In genomic region chrX:154546354-154547244, GRCh38 we compare ENCODE assay signal across 1 cellular context.
A peak's percentile ranks its signal among the peaks of the same experiment; 100 is the strongest.
TF ChIP-seq lines count a peak whose summit lies in the region.

Gene G6PD (minus strand): TSS chrX:154546846. CDS start chrX:154546155, 691 bp downstream.

TF ChIP-seq in K562, 482 proteins besides CTCF, POLR2A, EP300 and RAD21 (continued from another document and continues in another):
- TF ChIP-seq ZNF318 (IDR thresholded peaks at IDR 0.05; ENCODE audit: borderline replicate concordance in 1 of 2, low read depth in 1 of 2) (no peak), ZKSCAN3 (CRISPR knock-in tag; IDR thresholded peaks at IDR 0.05) (no peak), SIN3B (IDR thresholded peaks at IDR 0.05; ENCODE audit: low read depth) (no peak), HINFP (tag; conservative IDR thresholded peaks at IDR 0.05; ENCODE audit: low read depth) (no peak), DMBX1 (CRISPR knock-in tag; IDR thresholded peaks at IDR 0.05; ENCODE audit: borderline replicate concordance) (no peak), ZNF668 (CRISPR knock-in tag; IDR thresholded peaks at IDR 0.05) (no peak), CAMTA2 (CRISPR knock-in tag; conservative IDR thresholded peaks at IDR 0.05) (no peak), E2F6 (IDR thresholded peaks at IDR 0.05; ENCODE audit: borderline replicate concordance in 1 of 2, extremely low read depth in 1 of 2, insufficient read depth in 1 of 2, insufficient read length in 1 of 2, low read depth in 1 of 2, low read length in 1 of 2, poor library complexity in 1 of 2, severe bottlenecking in 1 of 2) (peak; percentile 11 to 83), ZC3H4 (CRISPR knock-in tag; IDR thresholded peaks at IDR 0.05; ENCODE audit: borderline replicate concordance) (no peak), ZNF445 (CRISPR knock-in tag; IDR thresholded peaks at IDR 0.05; ENCODE audit: low read depth) (no peak), NR4A1 (CRISPR knock-in tag; IDR thresholded peaks at IDR 0.05) (no peak), NR4A1 (tag; IDR thresholded peaks at IDR 0.05) (no peak), ATF7 (IDR thresholded peaks at IDR 0.05) (no peak), STAG1 (CRISPR knock-in tag; IDR thresholded peaks at IDR 0.05; ENCODE audit: borderline replicate concordance) (no peak), THAP7 (CRISPR knock-in tag; IDR thresholded peaks at IDR 0.05) (no peak), HLTF (IDR thresholded peaks at IDR 0.05) (no peak), DDX20 (tag; IDR thresholded peaks at IDR 0.05; ENCODE audit: low read depth) (no peak), RBM22 (IDR thresholded peaks at IDR 0.05; ENCODE audit: low read depth, low read length, poor library complexity, severe bottlenecking) (no peak), YY1 (IDR thresholded peaks at IDR 0.05; ENCODE audit: borderline replicate concordance in 1 of 3, control insufficient read depth in 1 of 3, extremely low read depth in 1 of 3, insufficient read depth in 3 of 3, insufficient read length in 1 of 3, insufficient replicate concordance in 2 of 3, low read depth in 1 of 3, low read length in 2 of 3) (peak in 1 of 3 experiments; percentile 8), ETV1 (tag; conservative IDR thresholded peaks at IDR 0.05; ENCODE audit: low read depth) (no peak), CREBBP (IDR thresholded peaks at IDR 0.05; ENCODE audit: low read depth, low read length) (no peak), CUX1 (CRISPR knock-in tag; IDR thresholded peaks at IDR 0.05) (no peak), ZNF696 (CRISPR knock-in tag; conservative IDR thresholded peaks at IDR 0.05) (no peak), SREBF2 (CRISPR knock-in tag; IDR thresholded peaks at IDR 0.05) (no peak), SETDB1 (IDR thresholded peaks at IDR 0.05; ENCODE audit: low read length) (no peak), CBX5 (IDR thresholded peaks at IDR 0.05; ENCODE audit: borderline replicate concordance, low read depth) (no peak), CEBPB (tag; IDR thresholded peaks at IDR 0.05) (no peak), NFRKB (IDR thresholded peaks at IDR 0.05; ENCODE audit: low read depth) (no peak), NFYB (IDR thresholded peaks at IDR 0.05; ENCODE audit: extremely low read depth, insufficient read length) (no peak), ZBTB40 (IDR thresholded peaks at IDR 0.05) (no peak), ZBTB40 (CRISPR knock-in tag; IDR thresholded peaks at IDR 0.05) (no peak), HDAC1 (IDR thresholded peaks at IDR 0.05) (no peak)
